ENCODE assay signal across 1 cellular context in genomic region chr14:23286020-23286903, GRCh38.
A peak's percentile ranks its signal among the peaks of the same experiment; 100 is the strongest.
TF ChIP-seq lines count a peak whose summit lies in the region.

Gene HOMEZ, minus strand, starts transcription at chr14:23286132. Its CDS starts 180 bp downstream, at chr14:23285952.

TF ChIP-seq in HepG2, 621 proteins besides CTCF, POLR2A, EP300 and RAD21 (continued from another document and continues in another):
- TF ChIP-seq BATF2 (CRISPR knock-in tag; IDR thresholded peaks at IDR 0.05) (no peak), CSRNP1 (CRISPR knock-in tag; IDR thresholded peaks at IDR 0.05) (peak; percentile 15; the same call in 1 of the 2 replicates), ZNF343 (CRISPR knock-in tag; IDR thresholded peaks at IDR 0.05) (peak; percentile 89; the same call in 1 of the 2 replicates), ZNF432 (CRISPR knock-in tag; IDR thresholded peaks at IDR 0.05; ENCODE audit: borderline replicate concordance) (no peak), ZNF589 (CRISPR knock-in tag; conservative IDR thresholded peaks at IDR 0.05) (no peak), JDP2 (CRISPR knock-in tag; IDR thresholded peaks at IDR 0.05; ENCODE audit: borderline replicate concordance) (no peak), ZNF737 (CRISPR knock-in tag; IDR thresholded peaks at IDR 0.05; ENCODE audit: borderline replicate concordance) (no peak), KIAA2018 (CRISPR knock-in tag; IDR thresholded peaks at IDR 0.05; ENCODE audit: borderline replicate concordance) (no peak), ZNF577 (CRISPR knock-in tag; IDR thresholded peaks at IDR 0.05; ENCODE audit: borderline replicate concordance, low read depth) (no peak), ZBTB39 (CRISPR knock-in tag; IDR thresholded peaks at IDR 0.05) (no peak; the same call in 1 of the 2 replicates), ZNF225 (CRISPR knock-in tag; IDR thresholded peaks at IDR 0.05) (peak; percentile 91), GPN1 (CRISPR knock-in tag; IDR thresholded peaks at IDR 0.05; ENCODE audit: borderline replicate concordance) (peak; percentile 64; the same call in 1 of the 2 replicates), GABPA (IDR thresholded peaks at IDR 0.05; ENCODE audit: low read depth, low read length) (no peak), GABPA (CRISPR knock-in tag; IDR thresholded peaks at IDR 0.05; ENCODE audit: low read depth) (no peak), ZNF205 (CRISPR knock-in tag; IDR thresholded peaks at IDR 0.05) (peak; percentile 93), PBX3 (CRISPR knock-in tag; IDR thresholded peaks at IDR 0.05; ENCODE audit: borderline replicate concordance) (no peak; the same call in 1 of the 2 replicates), NFAT5 (CRISPR knock-in tag; IDR thresholded peaks at IDR 0.05) (no peak), ZNF761 (CRISPR knock-in tag; conservative IDR thresholded peaks at IDR 0.05) (no peak; the same call in 1 of the 2 replicates), TBP (CRISPR knock-in tag; IDR thresholded peaks at IDR 0.05) (no peak; the same call in 1 of the 2 replicates), ZBTB21 (CRISPR knock-in tag; IDR thresholded peaks at IDR 0.05) (0 out of 2 replicates have a peak, but pooled peaks have one; percentile 14), EHMT2 (IDR thresholded peaks at IDR 0.05; ENCODE audit: borderline replicate concordance, low read depth, low read length) (peak; percentile 89; the same call in 1 of the 2 replicates), ZNF784 (CRISPR knock-in tag; IDR thresholded peaks at IDR 0.05; ENCODE audit: borderline replicate concordance) (peak; percentile 75), TEAD2 (CRISPR knock-in tag; IDR thresholded peaks at IDR 0.05) (no peak), ZNF138 (CRISPR knock-in tag; IDR thresholded peaks at IDR 0.05; ENCODE audit: low read depth) (peak; percentile 13; the same call in 1 of the 2 replicates), SNAPC4 (CRISPR knock-in tag; IDR thresholded peaks at IDR 0.05) (peak; percentile 98), ZNF331 (CRISPR knock-in tag; IDR thresholded peaks at IDR 0.05) (peak; percentile 34; the same call in 1 of the 2 replicates), ERF (CRISPR knock-in tag; IDR thresholded peaks at IDR 0.05) (peak; percentile 91), POLR2AphosphoS5 (IDR thresholded peaks at IDR 0.05; ENCODE audit: low read depth, low read length) (peak; percentile 97), RFX1 (IDR thresholded peaks at IDR 0.05) (no peak)
